In genomic region chr10:7952251-7952650, GRCh38 we compare ENCODE assay signal across 15 cellular contexts.
DNase-seq lines count a peak whose midpoint lies in the region; ATAC-seq and TF ChIP-seq lines count a peak whose summit lies in the region.
"Had no signal": no experiment of that assay in that cellular context is flagged by ENCODE, and none has a peak within 500 bp of the region (broad histone marks: within the 10 kb centered on the region; RNA-seq: fewer than 3 reads in every experiment).

No MANE protein-coding gene starts in this region.

- intact Hi-C loops in IMR-90 (cut with micrococcal nuclease) = no loop called here

- H3K27ac ChIP-seq in IMR-90 (ENCODE audit: insufficient read depth, low read length) = no peak overlapping the region

- peak overlapping the region; percentile 72; the same call in 1 of the 2 replicates for H3K4ac ChIP-seq in IMR-90 (ENCODE audit: low read depth, low read length)

- no peak overlapping the region for H3K4me3 Mint-ChIP-seq in activated T-helper 17 cell treated with anti-CD3 and anti-CD28 coated beads, Interleukin-2, amount 50 U/mL, for 72 hours
- H3K4me3 Mint-ChIP-seq in effector memory CD8-positive, alpha-beta T cell = no peak overlapping the region
- no peak overlapping the region for H3K4me3 Mint-ChIP-seq in T-helper 2 cell treated with Interferon-gamma antibody and Interleukin-4, amounts not matched to agents 5 μg/mL and 100 μg/mL, for 36 hours
- H3K4me3 Mint-ChIP-seq: CD4-positive, CD25-positive, alpha-beta regulatory T cell; CD8-positive, alpha-beta memory T cell; H9 had no signal

- no peak for TF ChIP-seq POLR2A in IMR-90 (IDR thresholded peaks at IDR 0.05; ENCODE audit: low read depth, low read length)

- peak overlapping the region; percentile 75 for H3K18ac ChIP-seq in IMR-90 (ENCODE audit: low read depth, low read length)

- no peak for ATAC-seq in IMR-90 (ENCODE audit: low read depth)
- no peak for ATAC-seq in activated T-helper 17 cell treated with anti-CD3 and anti-CD28 coated beads, Interleukin-2, amount 50 U/mL, for 72 hours (replicated peaks)
- no peak for ATAC-seq in effector memory CD8-positive, alpha-beta T cell (replicated peaks)

- H2BK20ac ChIP-seq in IMR-90 (ENCODE audit: low read depth, low read length) = peak overlapping the region; percentile 69; the same call in 1 of the 2 replicates

- no peak overlapping the region for H3K9ac ChIP-seq in IMR-90 (ENCODE audit: low read depth, low read length)

- in situ Hi-C loops in IMR-90 (cut with MboI; ENCODE audit: low sequenced_read_pairs) = no loop called here

- no TSS peak for BruUV-seq in IMR-90 (replicated peaks; lab: Mats Ljungman, UMichigan)

- no peak overlapping the region for H3K56ac ChIP-seq in IMR-90 (ENCODE audit: extremely low read depth, insufficient read depth, low read length)

- no CpG with 5 or more reads among the region's 3 CpGs for WGBS in IMR-90 (ENCODE audit: extremely low coverage in 2 of 2, insufficient read length in 1 of 2), 2 experiments

- H3K14ac ChIP-seq in IMR-90 (replicated peaks; ENCODE audit: low read depth, low read length) = peak overlapping the region; percentile 68; the same call in 1 of the 2 replicates

- H3K9me3 Mint-ChIP-seq in activated T-helper 17 cell treated with anti-CD3 and anti-CD28 coated beads, Interleukin-2, amount 50 U/mL, for 72 hours = no peaks in the 10 kb centered on the region
- no peaks in the 10 kb centered on the region for H3K9me3 Mint-ChIP-seq in effector memory CD8-positive, alpha-beta T cell
- H3K9me3 Mint-ChIP-seq in T-helper 2 cell treated with Interferon-gamma antibody and Interleukin-4, amounts not matched to agents 5 μg/mL and 100 μg/mL, for 36 hours = no peaks in the 10 kb centered on the region
- H3K9me3 Mint-ChIP-seq: CD4-positive, CD25-positive, alpha-beta regulatory T cell; CD8-positive, alpha-beta memory T cell; H9 had no signal

- POLR2A ChIA-PET in IMR-90 (lab: Charles Lee; ENCODE audit: unreplicated experiment) = no interaction called here

- peak overlapping the region; percentile 84 for H4K91ac ChIP-seq in IMR-90 (ENCODE audit: insufficient read depth, low read depth, low read length)

- dilution Hi-C loops in IMR-90 (cut with HindIII; ENCODE audit: low sequenced_read_pairs, unreplicated experiment) = no loop called here

- peak overlapping the region; percentile 74; the same call in 1 of the 3 replicates for H2BK15ac ChIP-seq in IMR-90 (ENCODE audit: low read depth, low read length)

- no peaks in the 10 kb centered on the region; the same call in 1 of the 2 replicates for H3K9me3 ChIP-seq in IMR-90 (ENCODE audit: control insufficient read depth, insufficient read depth, low read length)
- H3K9me3 ChIP-seq: BE2C had no signal

- H3K27ac Mint-ChIP-seq in activated T-helper 17 cell treated with anti-CD3 and anti-CD28 coated beads, Interleukin-2, amount 50 U/mL, for 72 hours = peak overlapping the region; percentile 21
- H3K27ac Mint-ChIP-seq in effector memory CD8-positive, alpha-beta T cell = no peak overlapping the region
- H3K27ac Mint-ChIP-seq in T-helper 2 cell treated with Interferon-gamma antibody and Interleukin-4, amounts not matched to agents 5 μg/mL and 100 μg/mL, for 36 hours = no peak overlapping the region

- peaks cover 8% of the 10 kb centered on the region for H3K4me1 Mint-ChIP-seq in activated T-helper 17 cell treated with anti-CD3 and anti-CD28 coated beads, Interleukin-2, amount 50 U/mL, for 72 hours
- H3K4me1 Mint-ChIP-seq in effector memory CD8-positive, alpha-beta T cell (ENCODE audit: low read depth in 2 of 2) = peaks cover 22 to 36% of the 10 kb centered on the region in 2 donors
- H3K4me1 Mint-ChIP-seq in T-helper 2 cell treated with Interferon-gamma antibody and Interleukin-4, amounts not matched to agents 5 μg/mL and 100 μg/mL, for 36 hours (ENCODE audit: low read depth) = peaks cover 13% of the 10 kb centered on the region

- H4K5ac ChIP-seq in IMR-90 (ENCODE audit: low read depth, low read length) = no peak overlapping the region

- CTCF ChIA-PET in IMR-90 (lab: Yijun Ruan, JAX) = no interaction called here

- H2BK120ac ChIP-seq in IMR-90 (ENCODE audit: low read depth, low read length) = peak overlapping the region; percentile 86

- peaks cover 18 to 47% of the 10 kb centered on the region in 2 experiments for H3K79me1 ChIP-seq in IMR-90 (ENCODE audit: low read depth in 1 of 2, low read length in 2 of 2)

- H4K20me1 ChIP-seq in IMR-90 (ENCODE audit: insufficient read depth, low read length) = no peaks in the 10 kb centered on the region

- no peak overlapping the region for H3K4me2 ChIP-seq in IMR-90 (ENCODE audit: low read depth, low read length)

- H3K23ac ChIP-seq in IMR-90 (ENCODE audit: low read depth, low read length) = no peak overlapping the region

- H2AK9ac ChIP-seq in IMR-90 (replicated peaks; ENCODE audit: low read depth, low read length, poor library complexity) = no peak overlapping the region

- peaks cover 20% of the 10 kb centered on the region for H3K4me1 ChIP-seq in IMR-90 (ENCODE audit: control insufficient read depth, insufficient read depth, low read length)

- no peaks in the 10 kb centered on the region for H3K27me3 ChIP-seq in IMR-90 (ENCODE audit: control insufficient read depth, insufficient read depth, low read length)
- H3K27me3 ChIP-seq: BE2C had no signal

- TF ChIP-seq CTCF in IMR-90 (conservative IDR thresholded peaks at IDR 0.05; ENCODE audit: low read depth, low read length) = no peak

- peak overlapping the region in 1 of 2 experiments; percentile 53; a peak in 1 of 4 replicates for H4K8ac ChIP-seq in IMR-90 (ENCODE audit: low read depth in 2 of 2, low read length in 2 of 2)

- peaks cover 12% of the 10 kb centered on the region for H3K9me1 ChIP-seq in IMR-90 (ENCODE audit: insufficient read depth, low read length)

- H3K36me3 ChIP-seq in IMR-90 (ENCODE audit: control insufficient read depth, insufficient read depth, low read length) = no peaks in the 10 kb centered on the region
- H3K36me3 ChIP-seq: BE2C had no signal

- DNase-seq in IMR-90 = no peak
- DNase-seq in OCI-M1 (lab: John Stamatoyannopoulos, UW) = peak; percentile 50
- no peak for DNase-seq in effector memory CD8-positive, alpha-beta T cell
- no peak for DNase-seq in T-helper 2 cell treated with Interferon-gamma antibody and Interleukin-4, amounts not matched to agents 5 μg/mL and 100 μg/mL, for 36 hours (ENCODE audit: low spot score)
- no peak for DNase-seq in activated effector memory CD4-positive, alpha-beta T cell treated with anti-CD3 and anti-CD28 coated beads, Interleukin-2, amount 50 U/mL, for 16 hours
- DNase-seq: BE2C; C1 segment of cervical spinal cord; CD4-positive, CD25-positive, alpha-beta regulatory T cell; CD8-positive, alpha-beta memory T cell; COR-L47; DMS 273 treated with DMSO at 0.1 percent for 48 hours; DMS53; DND-41; H9 had no signal

- H3K36me3 Mint-ChIP-seq in activated T-helper 17 cell treated with anti-CD3 and anti-CD28 coated beads, Interleukin-2, amount 50 U/mL, for 72 hours (ENCODE audit: low read depth) = no peaks in the 10 kb centered on the region
- peaks cover 2% of the 10 kb centered on the region for H3K36me3 Mint-ChIP-seq in effector memory CD8-positive, alpha-beta T cell (ENCODE audit: insufficient read depth)
- peaks cover 2% of the 10 kb centered on the region for H3K36me3 Mint-ChIP-seq in T-helper 2 cell treated with Interferon-gamma antibody and Interleukin-4, amounts not matched to agents 5 μg/mL and 100 μg/mL, for 36 hours (ENCODE audit: low read depth)

- H3K4me3 ChIP-seq in IMR-90 (ENCODE audit: insufficient read depth, low read depth, low read length) = no peak overlapping the region

- peak overlapping the region; percentile 92 for H2BK5ac ChIP-seq in IMR-90 (ENCODE audit: low read depth, low read length, poor library complexity, severe bottlenecking)

- TF ChIP-seq RAD21 in IMR-90 (IDR thresholded peaks at IDR 0.05; ENCODE audit: low read length) = no peak

- peak overlapping the region; percentile 84; the same call in 1 of the 2 replicates for H2AK5ac ChIP-seq in IMR-90 (ENCODE audit: low read depth, low read length)

- no peaks in the 10 kb centered on the region for H3K27me3 Mint-ChIP-seq in activated T-helper 17 cell treated with anti-CD3 and anti-CD28 coated beads, Interleukin-2, amount 50 U/mL, for 72 hours
- H3K27me3 Mint-ChIP-seq in effector memory CD8-positive, alpha-beta T cell = no peaks in the 10 kb centered on the region
- no peaks in the 10 kb centered on the region for H3K27me3 Mint-ChIP-seq in T-helper 2 cell treated with Interferon-gamma antibody and Interleukin-4, amounts not matched to agents 5 μg/mL and 100 μg/mL, for 36 hours (ENCODE audit: low read depth)
- H3K27me3 Mint-ChIP-seq: CD4-positive, CD25-positive, alpha-beta regulatory T cell; CD8-positive, alpha-beta memory T cell had no signal

- no peak overlapping the region for H2AFZ ChIP-seq in IMR-90 (replicated peaks; ENCODE audit: low read length, poor library complexity)

TF ChIP-seq in IMR-90, 13 proteins besides CTCF, POLR2A, EP300 and RAD21:
- no peak for TF ChIP-seq CHD1 (IDR thresholded peaks at IDR 0.05; ENCODE audit: low read depth, low read length)
- TF ChIP-seq MAZ (IDR thresholded peaks at IDR 0.05; ENCODE audit: borderline replicate concordance, low read depth, low read length) = no peak
- no peak for TF ChIP-seq BHLHE40 (IDR thresholded peaks at IDR 0.05; ENCODE audit: low read depth, low read length)
- no peak for TF ChIP-seq SMC3 (IDR thresholded peaks at IDR 0.05; ENCODE audit: low read depth, low read length)
- TF ChIP-seq, protein P1, sequence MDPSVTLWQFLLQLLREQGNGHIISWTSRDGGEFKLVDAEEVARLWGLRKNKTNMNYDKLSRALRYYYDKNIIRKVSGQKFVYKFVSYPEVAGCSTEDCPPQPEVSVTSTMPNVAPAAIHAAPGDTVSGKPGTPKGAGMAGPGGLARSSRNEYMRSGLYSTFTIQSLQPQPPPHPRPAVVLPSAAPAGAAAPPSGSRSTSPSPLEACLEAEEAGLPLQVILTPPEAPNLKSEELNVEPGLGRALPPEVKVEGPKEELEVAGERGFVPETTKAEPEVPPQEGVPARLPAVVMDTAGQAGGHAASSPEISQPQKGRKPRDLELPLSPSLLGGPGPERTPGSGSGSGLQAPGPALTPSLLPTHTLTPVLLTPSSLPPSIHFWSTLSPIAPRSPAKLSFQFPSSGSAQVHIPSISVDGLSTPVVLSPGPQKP (IDR thresholded peaks at IDR 0.05; ENCODE audit: borderline replicate concordance, low read depth, low read length) = no peak
- no peak for TF ChIP-seq MXI1 (IDR thresholded peaks at IDR 0.05; ENCODE audit: borderline replicate concordance, low read depth, low read length)
- no peak for TF ChIP-seq RFX5 (IDR thresholded peaks at IDR 0.05; ENCODE audit: low read depth, low read length)
